ENCODE assay signal across 2 cellular contexts in the genomic region with DNA sequence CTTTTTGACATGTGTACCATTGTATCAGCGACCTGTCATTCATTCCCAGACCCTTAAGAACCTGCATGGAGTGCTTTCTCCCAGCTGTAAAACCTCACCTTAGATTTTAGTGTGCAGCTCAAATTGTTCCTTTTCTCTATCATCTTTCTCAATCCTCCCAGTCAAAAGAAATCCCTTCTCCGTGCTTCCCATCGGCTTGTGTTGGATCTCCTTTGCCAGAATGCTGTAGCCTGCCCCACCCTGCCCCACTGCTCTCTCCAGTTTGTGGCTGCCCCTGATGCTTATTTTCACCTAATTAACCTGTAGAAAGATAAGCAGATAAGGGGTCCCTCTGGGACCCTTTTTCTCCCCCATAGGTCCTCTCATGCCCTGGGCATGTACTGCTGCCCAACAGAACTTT.
TF ChIP-seq lines count a peak whose summit lies in the region.

No MANE protein-coding gene starts in this region.

TF ChIP-seq in HCT116, 20 proteins besides CTCF, POLR2A, EP300 and RAD21:
- TF ChIP-seq POLR2AphosphoS5 (IDR thresholded peaks at IDR 0.05; ENCODE audit: low read depth, low read length) (0 out of 2 replicates have a peak, but pooled peaks have one; percentile 19), CBX3 (IDR thresholded peaks at IDR 0.05; ENCODE audit: low read depth) (no peak)

TF ChIP-seq in K562, 482 proteins besides CTCF, POLR2A, EP300 and RAD21:
- TF ChIP-seq SUPT5H (IDR thresholded peaks at IDR 0.05): 0 out of 2 replicates have a peak, but pooled peaks have one; percentile 34
- TF ChIP-seq PRMT5 (CRISPR knock-in tag; IDR thresholded peaks at IDR 0.05): no peak
- TF ChIP-seq ZNF778 (CRISPR knock-in tag; IDR thresholded peaks at IDR 0.05): no peak
